Comparison of ENCODE assay signal across 18 cellular contexts in the genomic region with DNA sequence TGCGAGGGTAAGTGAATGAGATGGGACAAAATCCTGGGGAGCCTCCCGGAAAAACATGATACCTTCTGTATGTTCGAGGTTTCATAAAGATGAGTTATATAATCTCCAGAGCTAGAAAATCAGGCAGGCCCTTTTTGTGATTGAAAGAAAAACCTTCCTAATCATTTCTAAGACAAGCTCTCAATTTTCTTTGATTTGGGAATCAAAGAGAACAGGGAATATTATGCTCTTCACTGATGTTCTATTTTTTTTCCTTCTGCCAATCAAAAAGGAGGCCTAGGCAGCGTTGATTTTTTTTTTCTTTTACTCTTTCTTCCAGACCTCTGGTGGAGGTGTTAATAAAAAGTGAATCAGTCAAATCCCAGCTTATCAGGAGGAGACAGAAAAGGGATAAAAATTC. TPM values are rescaled to one million over a fixed set of nuclear protein-coding genes. Genes with fewer than 3 reads are reported as not detected.
"Had no signal": no experiment of that assay in that cellular context is flagged by ENCODE, and none has a peak within 500 bp of the region (broad histone marks: within the 10 kb centered on the region; RNA-seq: fewer than 3 reads in every experiment).

No MANE protein-coding gene starts in this region.

- H3K36me3 ChIP-seq: heart left ventricle, pancreas, right lobe of liver, spleen, stomach had no signal

- H3K27me3 ChIP-seq: heart left ventricle, pancreas, right lobe of liver, spleen, stomach had no signal

- H3K9me3 ChIP-seq: heart left ventricle, mucosa of descending colon, pancreas, right lobe of liver, spleen, stomach had no signal

- H3K27ac ChIP-seq: coronary artery, heart left ventricle, pancreas, right lobe of liver, spleen, stomach had no signal

- H3K4me1 ChIP-seq: heart left ventricle, pancreas, right lobe of liver, spleen, stomach had no signal

- DNase-seq: effector CD4-positive, alpha-beta T cell; endodermal cell; hippocampal formation; kidney glomerular epithelial cell; mucosa of descending colon; naive thymus-derived CD8-positive, alpha-beta T cell; occipital lobe; pancreas; right lobe of liver; spleen; stimulated activated CD4-positive, alpha-beta T cell treated with anti-CD3 and anti-CD28 coated beads, Interleukin-15, amount 100 ng/mL, for 24 hours; stimulated activated CD4-positive, alpha-beta T cell treated with anti-CD3 and anti-CD28 coated beads, Interleukin-1b, Interleukin-23, amount 100 ng/mL, for 48 hours; stimulated activated naive CD4-positive, alpha-beta T cell; stomach; substantia nigra; trophoblast cell had no signal

- H3K4me3 ChIP-seq: coronary artery, heart left ventricle, mucosa of descending colon, pancreas, right lobe of liver, spleen, stomach had no signal

RNA-seq across cellular contexts. Expression of a gene that starts 34.5 kb away (rescaled TPM):
- total RNA-seq: naive thymus-derived CD8-positive, alpha-beta T cell had no signal
- polyA plus RNA-seq: naive thymus-derived CD8-positive, alpha-beta T cell had no signal
